Comparison of ENCODE assay signal across 8 cellular contexts in genomic region chrX:19990519-19991349, GRCh38. TPM values are rescaled to one million over a fixed set of nuclear protein-coding genes. Genes with fewer than 3 reads are reported as not detected.
A peak's percentile ranks its signal among the peaks of the same experiment; 100 is the strongest.
DNase-seq lines count a peak whose midpoint lies in the region; ATAC-seq and TF ChIP-seq lines count a peak whose summit lies in the region.

TSS of gene BCLAF3 (minus strand) at chrX:19991061. CDS start at chrX:19970264, 20,797 bp downstream.

- DNase-seq in GM04503 (ENCODE audit: low read depth) (peak; percentile 23), HCEC 1CT (peak; percentile 82), MG63 (peak; percentile 88), SJCRH30 (peak; percentile 93 to 94), globus pallidus (ENCODE audit: low spot score) (peak; percentile 89), omental fat pad (ENCODE audit: low spot score) (peak; percentile 60)
- peak; percentile 87 for DNase-seq in activated naive CD4-positive, alpha-beta T cell treated with anti-CD3 and anti-CD28 coated beads for 36 hours

- peak within 1 kb of the TSS; percentile 90 for H3K27ac Mint-ChIP-seq in activated naive CD4-positive, alpha-beta T cell treated with anti-CD3 and anti-CD28 coated beads for 36 hours

- H3K4me1 Mint-ChIP-seq in activated naive CD4-positive, alpha-beta T cell treated with anti-CD3 and anti-CD28 coated beads for 36 hours (ENCODE audit: low read depth) = peaks cover 21% of the 10 kb centered on the region

- ATAC-seq in omental fat pad (ENCODE audit: low FRiP score) = peak; percentile 99

- no peaks in the 10 kb centered on the region for H3K4me1 ChIP-seq in SJCRH30

- H3K9me3 ChIP-seq in MG63 = no peaks in the 10 kb centered on the region
- no peaks in the 10 kb centered on the region for H3K9me3 ChIP-seq in SJCRH30 (replicated peaks)

- H3K36me3 Mint-ChIP-seq in activated naive CD4-positive, alpha-beta T cell treated with anti-CD3 and anti-CD28 coated beads for 36 hours (ENCODE audit: low read depth) = peaks cover 3% of the 10 kb centered on the region

- H3K36me3 ChIP-seq in MG63 = no peaks in the 10 kb centered on the region
- no peaks in the 10 kb centered on the region for H3K36me3 ChIP-seq in SJCRH30

- peak in 1 of 3 donors; percentile 60 for TF ChIP-seq CTCF in omental fat pad (IDR thresholded peaks at IDR 0.05)

- no peaks in the 10 kb centered on the region for H3K27me3 Mint-ChIP-seq in activated naive CD4-positive, alpha-beta T cell treated with anti-CD3 and anti-CD28 coated beads for 36 hours (ENCODE audit: low read depth)

- H3K27ac ChIP-seq in SJCRH30 (peak within 1 kb of the TSS; percentile 26; the same call in 1 of the 2 replicates), temporal lobe (ENCODE audit: low read depth, low read length) (peak within 1 kb of the TSS; percentile 58)

- H3K4me3 Mint-ChIP-seq in activated naive CD4-positive, alpha-beta T cell treated with anti-CD3 and anti-CD28 coated beads for 36 hours = peak within 1 kb of the TSS; percentile 87

- H3K4me3 ChIP-seq in MG63 = peak within 1 kb of the TSS; percentile 76
- peak within 1 kb of the TSS; percentile 85 for H3K4me3 ChIP-seq in SJCRH30

- CTCF ChIA-PET in activated naive CD4-positive, alpha-beta T cell treated with anti-CD3 and anti-CD28 coated beads for 36 hours (lab: Charles Lee) = interaction anchor here (0.9 to 1.2 kb wide), 3 partner anchors 55 to 86 kb away, joined by 3 to 8 read pairs (median 5); no protein-coding TSS in a partner anchor

- H3K27me3 ChIP-seq in MG63 (no peaks in the 10 kb centered on the region), SJCRH30 (no peaks in the 10 kb centered on the region)

- intact Hi-C loops in activated naive CD4-positive, alpha-beta T cell treated with anti-CD3 and anti-CD28 coated beads for 36 hours (cut with micrococcal nuclease) = loop anchor here (1.0 to 10.0 kb wide), 11 partner anchors 26 to 618 kb away; no protein-coding TSS in a partner anchor

- H3K9me3 Mint-ChIP-seq in activated naive CD4-positive, alpha-beta T cell treated with anti-CD3 and anti-CD28 coated beads for 36 hours = no peaks in the 10 kb centered on the region

RNA-seq across cellular contexts. Expression of gene BCLAF3, which starts in this region (rescaled TPM):
- 2.7 and 3.5 TPM in 2 replicates for total RNA-seq in MG63 (2014; rRNA removed; shearing (Covaris generic); ENCODE audit: low replicate concordance)
- total RNA-seq in SJCRH30 (2014; rRNA removed; shearing (Covaris generic)) = 4.0 and 4.9 TPM in 2 replicates
- total RNA-seq in activated naive CD4-positive, alpha-beta T cell treated with anti-CD3 and anti-CD28 coated beads for 36 hours = 1 to 10 TPM; 3.6 to 4.7 TPM
- total RNA-seq in omental fat pad (10 to 100 TPM in 1 of 4 donors, 1 to 10 TPM in 3; 5.4 to 19.5 (median 6.0) TPM), temporal lobe (39.1 TPM)

Comparison
In these comparisons a context has a peak if more than half of its experiments do, and no peak if none do; other contexts are left out.
1. Peak in every context shown above with its lines: DNase-seq, ATAC-seq, H3K4me3 ChIP-seq and H3K27ac ChIP-seq.
2. DNase-seq: peak in every context shown above with its lines; median percentile 94 in SJCRH30; 89 in globus pallidus; 88 in MG63; 87 in activated naive CD4-positive, alpha-beta T cell treated with anti-CD3 and anti-CD28 coated beads for 36 hours; 82 in HCEC 1CT; 60 in omental fat pad; 23 in GM04503.